ENCODE assay signal across 20 cellular contexts in the genomic region with DNA sequence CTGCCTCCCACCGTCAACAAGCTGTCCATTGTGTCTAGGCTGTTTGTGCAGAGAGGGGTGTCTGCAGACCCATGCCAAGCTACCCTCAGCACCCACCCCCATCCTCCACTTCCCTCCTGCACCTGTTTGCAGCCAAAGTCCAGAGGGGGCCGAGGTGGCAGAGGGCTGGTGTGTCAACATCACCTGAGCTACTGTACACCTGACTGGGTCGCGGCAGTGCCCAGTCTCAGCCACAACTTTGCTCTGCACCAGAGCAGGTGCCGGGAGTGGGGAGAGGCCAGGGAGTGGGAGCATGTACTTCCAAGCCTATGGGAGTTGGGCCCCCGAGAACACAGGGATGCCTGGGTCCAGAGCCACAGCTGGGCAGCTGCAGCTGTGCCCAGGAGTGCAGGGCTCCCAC.
DNase-seq lines count a peak whose midpoint lies in the region; ATAC-seq and TF ChIP-seq lines count a peak whose summit lies in the region.
"Had no signal": no experiment of that assay in that cellular context is flagged by ENCODE, and none has a peak within 500 bp of the region (broad histone marks: within the 10 kb centered on the region; RNA-seq: fewer than 3 reads in every experiment).

No MANE protein-coding gene starts in this region.

- no peak overlapping the region for H2BK15ac ChIP-seq in neuronal stem cell (ENCODE audit: low read length)

- no peaks in the 10 kb centered on the region for H4K20me1 ChIP-seq in OCI-LY1 (ENCODE audit: insufficient read depth, low read length)

- peak overlapping the region; percentile 72 for H4K91ac ChIP-seq in neuronal stem cell (ENCODE audit: low read depth, low read length, poor library complexity)

- H3K4me1 Mint-ChIP-seq in stimulated activated naive CD8-positive, alpha-beta T cell treated with anti-CD3 and anti-CD28 coated beads, Interleukin-15, amount 100 ng/mL, for 72 hours = peaks cover 7% of the 10 kb centered on the region

- peak overlapping the region; percentile 42; the same call in 1 of the 2 replicates for H3K9ac ChIP-seq in OCI-LY1 (ENCODE audit: low read length)
- no peak overlapping the region for H3K9ac ChIP-seq in neuronal stem cell (ENCODE audit: low read depth, low read length, poor library complexity)
- H3K9ac ChIP-seq: GM23248 had no signal

- H3K4me1 ChIP-seq in OCI-LY1 (ENCODE audit: insufficient read depth, low read length, severe bottlenecking) (peaks cover 90% of the 10 kb centered on the region), neuronal stem cell (ENCODE audit: control insufficient read depth in 2 of 2, insufficient read depth in 1 of 2, low read depth in 1 of 2, low read length in 2 of 2) (peaks cover 6 to 15% of the 10 kb centered on the region in 2 donors)
- H3K4me1 ChIP-seq: Caco-2 had no signal

- peak overlapping the region; percentile 81 for H2AK5ac ChIP-seq in neuronal stem cell (ENCODE audit: low read depth, low read length)

- H3K9me3 ChIP-seq in OCI-LY1 (ENCODE audit: low read length) (no peaks in the 10 kb centered on the region), neuronal stem cell (replicated peaks in 1 of 2; ENCODE audit: control insufficient read depth in 2 of 2, insufficient read depth in 1 of 2, low read depth in 1 of 2, low read length in 2 of 2) (peaks cover 2 to 20% of the 10 kb centered on the region in 2 donors)
- H3K9me3 ChIP-seq: Caco-2 had no signal

- H3K27me3 ChIP-seq in OCI-LY1 (ENCODE audit: insufficient read depth, low read length) = no peaks in the 10 kb centered on the region
- no peaks in the 10 kb centered on the region for H3K27me3 ChIP-seq in neuronal stem cell (ENCODE audit: control insufficient read depth in 3 of 3, insufficient read depth in 3 of 3, low read depth in 1 of 3, low read length in 3 of 3)

- H3K9me2 ChIP-seq in OCI-LY1 (ENCODE audit: low read depth, low read length) = no peaks in the 10 kb centered on the region

- H3K36me3 ChIP-seq in OCI-LY1 (ENCODE audit: insufficient read depth, low read length) = peaks cover 16% of the 10 kb centered on the region
- peaks cover 0 to 14% of the 10 kb centered on the region in 2 donors for H3K36me3 ChIP-seq in neuronal stem cell (replicated peaks in 1 of 2; ENCODE audit: control insufficient read depth in 2 of 2, insufficient read depth in 2 of 2, low read length in 2 of 2)

- H3K4ac ChIP-seq in neuronal stem cell (ENCODE audit: low read length) = no peak overlapping the region

- peak overlapping the region; percentile 76 for H3K14ac ChIP-seq in neuronal stem cell (ENCODE audit: low read length)

- no peak for DNase-seq in stimulated activated naive CD8-positive, alpha-beta T cell treated with anti-CD3 and anti-CD28 coated beads, Interleukin-15, amount 100 ng/mL, for 72 hours
- no peak for DNase-seq in stimulated activated naive CD8-positive, alpha-beta T cell treated with anti-CD3 and anti-CD28 coated beads, Interleukin-15, Interleukin-2, amounts not matched to agents 100 U/mL and 50 U/mL, for 24 hours
- DNase-seq in neuronal stem cell (ENCODE audit: low spot score) (no peak), OCI-M2 (lab: John Stamatoyannopoulos, UW; ENCODE audit: unreplicated experiment) (no peak), germinal center (ENCODE audit: low spot score) (no peak), NOMO-1 (lab: John Stamatoyannopoulos, UW; ENCODE audit: unreplicated experiment in 2 of 2) (no peak)
- DNase-seq: C1 segment of cervical spinal cord; Caco-2; CD4-positive, alpha-beta memory T cell; DMS153; DND-41; EL; GDM1; GM23248; H7; HCEC 1CT had no signal

- H3K4me2 ChIP-seq in OCI-LY1 (ENCODE audit: low read length) (peak overlapping the region; percentile 49; the same call in 1 of the 2 replicates), neuronal stem cell (ENCODE audit: insufficient read depth, low read length, poor library complexity, severe bottlenecking) (no peak overlapping the region)

- no peak overlapping the region for H3K4me3 Mint-ChIP-seq in stimulated activated naive CD8-positive, alpha-beta T cell treated with anti-CD3 and anti-CD28 coated beads, Interleukin-15, amount 100 ng/mL, for 72 hours
- H3K4me3 Mint-ChIP-seq: B cell; CD4-positive, alpha-beta memory T cell had no signal

- H2AFZ ChIP-seq in OCI-LY1 (ENCODE audit: low read length) (no peak overlapping the region), neuronal stem cell (ENCODE audit: low read length) (no peak overlapping the region)
- H2AFZ ChIP-seq: GM23248 had no signal

- peaks cover 2% of the 10 kb centered on the region for H3K79me1 ChIP-seq in neuronal stem cell (ENCODE audit: low read depth, low read length)

- no peak overlapping the region for H3K27ac Mint-ChIP-seq in stimulated activated naive CD8-positive, alpha-beta T cell treated with anti-CD3 and anti-CD28 coated beads, Interleukin-15, amount 100 ng/mL, for 72 hours
- H3K27ac Mint-ChIP-seq: B cell; CD4-positive, alpha-beta memory T cell had no signal

- no peaks in the 10 kb centered on the region for H3K9me3 Mint-ChIP-seq in stimulated activated naive CD8-positive, alpha-beta T cell treated with anti-CD3 and anti-CD28 coated beads, Interleukin-15, amount 100 ng/mL, for 72 hours

- H2BK12ac ChIP-seq in neuronal stem cell (ENCODE audit: low read length) = peak overlapping the region; percentile 58

- no peak overlapping the region for H4K8ac ChIP-seq in neuronal stem cell (ENCODE audit: low read depth, low read length)

- no peak for TF ChIP-seq CTCF in OCI-LY1 (IDR thresholded peaks at IDR 0.05; ENCODE audit: low read length)

- H3K4me3 ChIP-seq in OCI-LY1 (ENCODE audit: low read depth, low read length, poor library complexity, severe bottlenecking) (peak overlapping the region; percentile 32), neuronal stem cell (ENCODE audit: low read length in 2 of 2) (no peak overlapping the region)
- H3K4me3 ChIP-seq: GM12878, GM23248 had no signal

- peaks cover 19% of the 10 kb centered on the region for H3F3A ChIP-seq in OCI-LY1 (ENCODE audit: insufficient read depth, low read length)

- H3K27me3 Mint-ChIP-seq in stimulated activated naive CD8-positive, alpha-beta T cell treated with anti-CD3 and anti-CD28 coated beads, Interleukin-15, amount 100 ng/mL, for 72 hours = peaks cover 15% of the 10 kb centered on the region
- H3K27me3 Mint-ChIP-seq: B cell had no signal

- no peak overlapping the region for H2BK120ac ChIP-seq in neuronal stem cell (ENCODE audit: low read depth, low read length)

- H3K18ac ChIP-seq in neuronal stem cell (ENCODE audit: low read length) = peak overlapping the region; percentile 71

- WGBS in neuronal stem cell (ENCODE audit: extremely low coverage in 2 of 2, insufficient read length in 2 of 2, insufficient replicate concordance in 1 of 2), 2 donors = no CpG with 5 or more reads among the region's 6 CpGs

- H2BK5ac ChIP-seq in neuronal stem cell (ENCODE audit: low read length) = no peak overlapping the region

- H3K79me2 ChIP-seq in OCI-LY1 (ENCODE audit: insufficient read depth, low read length) = peaks cover 58% of the 10 kb centered on the region

- no peak overlapping the region for H3K23ac ChIP-seq in neuronal stem cell (ENCODE audit: low read depth, low read length, poor library complexity)

- peak; percentile 20 for ATAC-seq in stimulated activated naive CD8-positive, alpha-beta T cell treated with anti-CD3 and anti-CD28 coated beads, Interleukin-15, amount 100 ng/mL, for 72 hours
- no peak for ATAC-seq in stimulated activated naive CD8-positive, alpha-beta T cell treated with anti-CD3 and anti-CD28 coated beads, Interleukin-15, Interleukin-2, amounts not matched to agents 100 U/mL and 50 U/mL, for 24 hours
- ATAC-seq: GM12878 had no signal

- H3K27ac ChIP-seq in OCI-LY1 (ENCODE audit: low read depth, low read length, poor library complexity, severe bottlenecking) = peak overlapping the region; percentile 96
- no peak overlapping the region for H3K27ac ChIP-seq in neuronal stem cell (replicated peaks; ENCODE audit: low read length)
- H3K27ac ChIP-seq: 22Rv1, GM23248 had no signal
